In the genomic region with DNA sequence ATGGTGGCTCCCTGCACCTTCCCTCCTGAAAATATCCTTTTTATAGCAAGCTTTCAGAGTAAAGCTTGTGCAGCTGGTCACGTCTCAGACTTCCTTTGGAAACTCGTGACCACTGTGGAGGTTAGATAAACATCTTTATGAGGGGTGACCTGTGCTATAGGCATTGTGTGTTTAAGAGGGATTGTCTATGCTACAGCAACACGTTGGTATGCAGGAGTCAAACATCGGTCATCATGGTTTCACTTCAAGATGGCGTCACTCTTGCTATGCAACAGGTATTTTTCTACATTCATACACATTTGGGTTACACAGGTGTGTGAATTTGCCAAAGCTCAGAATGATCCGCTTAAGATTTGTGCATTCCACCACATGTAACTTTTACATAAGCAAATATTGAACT, we compare ENCODE assay signal across 1 cellular context.
A peak's percentile ranks its signal among the peaks of the same experiment; 100 is the strongest.
TF ChIP-seq lines count a peak whose summit lies in the region.

No MANE protein-coding gene starts in this region.

TF ChIP-seq in HepG2, 621 proteins besides CTCF, POLR2A, EP300 and RAD21 (continued from another document):
- TF ChIP-seq FOXP4 (CRISPR knock-in tag; IDR thresholded peaks at IDR 0.05) (peak; percentile 38; the same call in 1 of the 2 replicates), SKI (IDR thresholded peaks at IDR 0.05; ENCODE audit: partially characterized antibody) (peak; percentile 9), FOXA3 (CRISPR knock-in tag; IDR thresholded peaks at IDR 0.05) (peak; percentile 51; the same call in 1 of the 2 replicates), NR2F6 (IDR thresholded peaks at IDR 0.05) (peak; percentile 71), NR2F6 (CRISPR knock-in tag; IDR thresholded peaks at IDR 0.05) (peak; percentile 81), RXRA (CRISPR knock-in tag; IDR thresholded peaks at IDR 0.05) (peak; percentile 27; the same call in 1 of the 2 replicates), CCAR2 (optimal IDR thresholded peaks at IDR 0.05; ENCODE audit: low read depth, low read length) (no peak), PATZ1 (CRISPR knock-in tag; IDR thresholded peaks at IDR 0.05) (no peak), SAFB2 (CRISPR knock-in tag; IDR thresholded peaks at IDR 0.05; ENCODE audit: borderline replicate concordance, low read depth) (0 out of 2 replicates have a peak, but pooled peaks have one; percentile 23), NR2F2 (IDR thresholded peaks at IDR 0.05; ENCODE audit: borderline replicate concordance, low read depth) (peak; percentile 56; the same call in 1 of the 2 replicates), RBAK (CRISPR knock-in tag; IDR thresholded peaks at IDR 0.05) (no peak), GATAD2A (CRISPR knock-in tag; IDR thresholded peaks at IDR 0.05) (peak; percentile 41), IRF2 (CRISPR knock-in tag; IDR thresholded peaks at IDR 0.05) (0 out of 2 replicates have a peak, but pooled peaks have one; percentile 13), PLSCR1 (CRISPR knock-in tag; IDR thresholded peaks at IDR 0.05; ENCODE audit: borderline replicate concordance) (no peak), ARID5B (CRISPR knock-in tag; IDR thresholded peaks at IDR 0.05) (peak; percentile 81), RORA (CRISPR knock-in tag; IDR thresholded peaks at IDR 0.05) (no peak), FOXP1 (IDR thresholded peaks at IDR 0.05) (no peak), FOXP1 (CRISPR knock-in tag; IDR thresholded peaks at IDR 0.05) (peak; percentile 65; the same call in 1 of the 2 replicates), SOX5 (CRISPR knock-in tag; IDR thresholded peaks at IDR 0.05; ENCODE audit: borderline replicate concordance) (peak; percentile 87; the same call in 1 of the 2 replicates), RXRB (CRISPR knock-in tag; IDR thresholded peaks at IDR 0.05; ENCODE audit: borderline replicate concordance) (peak; percentile 60), SAP130 (CRISPR knock-in tag; IDR thresholded peaks at IDR 0.05; ENCODE audit: low read depth) (peak; percentile 61; the same call in 1 of the 2 replicates), TBX2 (CRISPR knock-in tag; IDR thresholded peaks at IDR 0.05; ENCODE audit: borderline replicate concordance) (peak; percentile 41; the same call in 1 of the 2 replicates)
- TF ChIP-seq, protein P1, sequence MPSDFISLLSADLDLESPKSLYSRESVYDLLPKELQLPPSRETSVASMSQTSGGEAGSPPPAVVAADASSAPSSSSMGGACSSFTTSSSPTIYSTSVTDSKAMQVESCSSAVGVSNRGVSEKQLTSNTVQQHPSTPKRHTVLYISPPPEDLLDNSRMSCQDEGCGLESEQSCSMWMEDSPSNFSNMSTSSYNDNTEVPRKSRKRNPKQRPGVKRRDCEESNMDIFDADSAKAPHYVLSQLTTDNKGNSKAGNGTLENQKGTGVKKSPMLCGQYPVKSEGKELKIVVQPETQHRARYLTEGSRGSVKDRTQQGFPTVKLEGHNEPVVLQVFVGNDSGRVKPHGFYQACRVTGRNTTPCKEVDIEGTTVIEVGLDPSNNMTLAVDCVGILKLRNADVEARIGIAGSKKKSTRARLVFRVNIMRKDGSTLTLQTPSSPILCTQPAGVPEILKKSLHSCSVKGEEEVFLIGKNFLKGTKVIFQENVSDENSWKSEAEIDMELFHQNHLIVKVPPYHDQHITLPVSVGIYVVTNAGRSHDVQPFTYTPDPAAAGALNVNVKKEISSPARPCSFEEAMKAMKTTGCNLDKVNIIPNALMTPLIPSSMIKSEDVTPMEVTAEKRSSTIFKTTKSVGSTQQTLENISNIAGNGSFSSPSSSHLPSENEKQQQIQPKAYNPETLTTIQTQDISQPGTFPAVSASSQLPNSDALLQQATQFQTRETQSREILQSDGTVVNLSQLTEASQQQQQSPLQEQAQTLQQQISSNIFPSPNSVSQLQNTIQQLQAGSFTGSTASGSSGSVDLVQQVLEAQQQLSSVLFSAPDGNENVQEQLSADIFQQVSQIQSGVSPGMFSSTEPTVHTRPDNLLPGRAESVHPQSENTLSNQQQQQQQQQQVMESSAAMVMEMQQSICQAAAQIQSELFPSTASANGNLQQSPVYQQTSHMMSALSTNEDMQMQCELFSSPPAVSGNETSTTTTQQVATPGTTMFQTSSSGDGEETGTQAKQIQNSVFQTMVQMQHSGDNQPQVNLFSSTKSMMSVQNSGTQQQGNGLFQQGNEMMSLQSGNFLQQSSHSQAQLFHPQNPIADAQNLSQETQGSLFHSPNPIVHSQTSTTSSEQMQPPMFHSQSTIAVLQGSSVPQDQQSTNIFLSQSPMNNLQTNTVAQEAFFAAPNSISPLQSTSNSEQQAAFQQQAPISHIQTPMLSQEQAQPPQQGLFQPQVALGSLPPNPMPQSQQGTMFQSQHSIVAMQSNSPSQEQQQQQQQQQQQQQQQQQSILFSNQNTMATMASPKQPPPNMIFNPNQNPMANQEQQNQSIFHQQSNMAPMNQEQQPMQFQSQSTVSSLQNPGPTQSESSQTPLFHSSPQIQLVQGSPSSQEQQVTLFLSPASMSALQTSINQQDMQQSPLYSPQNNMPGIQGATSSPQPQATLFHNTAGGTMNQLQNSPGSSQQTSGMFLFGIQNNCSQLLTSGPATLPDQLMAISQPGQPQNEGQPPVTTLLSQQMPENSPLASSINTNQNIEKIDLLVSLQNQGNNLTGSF (CRISPR knock-in tag; IDR thresholded peaks at IDR 0.05) = no peak
- TF ChIP-seq, protein P2, sequence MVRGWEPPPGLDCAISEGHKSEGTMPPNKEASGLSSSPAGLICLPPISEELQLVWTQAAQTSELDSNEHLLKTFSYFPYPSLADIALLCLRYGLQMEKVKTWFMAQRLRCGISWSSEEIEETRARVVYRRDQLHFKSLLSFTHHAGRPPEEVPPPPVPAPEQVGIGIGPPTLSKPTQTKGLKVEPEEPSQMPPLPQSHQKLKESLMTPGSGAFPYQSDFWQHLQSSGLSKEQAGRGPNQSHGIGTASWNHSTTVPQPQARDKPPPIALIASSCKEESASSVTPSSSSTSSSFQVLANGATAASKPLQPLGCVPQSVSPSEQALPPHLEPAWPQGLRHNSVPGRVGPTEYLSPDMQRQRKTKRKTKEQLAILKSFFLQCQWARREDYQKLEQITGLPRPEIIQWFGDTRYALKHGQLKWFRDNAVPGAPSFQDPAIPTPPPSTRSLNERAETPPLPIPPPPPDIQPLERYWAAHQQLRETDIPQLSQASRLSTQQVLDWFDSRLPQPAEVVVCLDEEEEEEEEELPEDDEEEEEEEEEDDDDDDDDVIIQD (CRISPR knock-in tag; IDR thresholded peaks at IDR 0.05; ENCODE audit: low read depth) = peak; percentile 48; the same call in 1 of the 2 replicates
- TF ChIP-seq, protein P3, sequence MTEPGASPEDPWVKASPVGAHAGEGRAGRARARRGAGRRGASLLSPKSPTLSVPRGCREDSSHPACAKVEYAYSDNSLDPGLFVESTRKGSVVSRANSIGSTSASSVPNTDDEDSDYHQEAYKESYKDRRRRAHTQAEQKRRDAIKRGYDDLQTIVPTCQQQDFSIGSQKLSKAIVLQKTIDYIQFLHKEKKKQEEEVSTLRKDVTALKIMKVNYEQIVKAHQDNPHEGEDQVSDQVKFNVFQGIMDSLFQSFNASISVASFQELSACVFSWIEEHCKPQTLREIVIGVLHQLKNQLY (CRISPR knock-in tag; IDR thresholded peaks at IDR 0.05) = peak; percentile 68
